Comparison of ENCODE assay signal across 1 cellular context in the genomic region with DNA sequence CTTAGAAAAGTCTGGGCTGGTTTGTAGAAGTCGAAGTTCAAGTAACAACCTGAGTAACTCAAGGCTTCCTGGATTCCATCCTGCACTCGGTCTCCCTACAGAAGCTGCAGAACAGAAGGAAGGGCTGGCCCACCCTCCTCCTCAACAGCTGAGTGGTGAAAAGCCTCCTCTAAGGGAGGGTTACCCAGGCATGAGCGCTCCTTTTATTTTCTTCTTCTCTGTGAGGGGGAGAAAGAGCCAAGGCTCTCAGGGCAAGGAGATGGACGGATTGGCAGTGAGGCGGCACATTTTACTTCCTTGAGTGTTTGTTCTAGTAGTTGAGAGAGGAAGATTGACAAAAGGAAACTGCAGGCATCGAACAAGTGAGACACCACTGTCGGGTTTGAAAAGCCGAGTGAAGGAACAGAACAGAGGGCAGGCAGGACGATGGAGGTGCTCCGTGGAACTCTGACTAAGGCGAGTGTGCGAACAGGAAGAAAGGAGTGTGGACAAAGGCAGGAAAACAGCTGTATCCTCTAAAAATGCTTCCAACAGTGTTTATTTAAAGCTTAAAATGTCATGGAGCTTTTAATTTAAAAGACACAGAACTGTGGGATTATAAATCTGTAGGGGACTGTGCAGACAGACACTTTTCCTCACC.
TF ChIP-seq lines count a peak whose summit lies in the region.

No MANE protein-coding gene starts in this region.

TF ChIP-seq in SK-N-SH, 30 proteins besides CTCF, POLR2A, EP300 and RAD21:
- no peak for TF ChIP-seq YY1 (IDR thresholded peaks at IDR 0.05; ENCODE audit: low read depth)
- no peak for TF ChIP-seq TEAD4 (IDR thresholded peaks at IDR 0.05; ENCODE audit: borderline replicate concordance, insufficient read depth)
- TF ChIP-seq JUND (IDR thresholded peaks at IDR 0.05): no peak
- no peak for TF ChIP-seq CHD2 (IDR thresholded peaks at IDR 0.05; ENCODE audit: low read length, partially characterized antibody)
- no peak for TF ChIP-seq FOSL2 (IDR thresholded peaks at IDR 0.05; ENCODE audit: borderline replicate concordance, low read depth)
- TF ChIP-seq NRF1 (IDR thresholded peaks at IDR 0.05; ENCODE audit: low read depth, low read length): no peak
- no peak for TF ChIP-seq RCOR1 (IDR thresholded peaks at IDR 0.05; ENCODE audit: low read length)
